ENCODE assay signal across 8 cellular contexts in genomic region chr13:21668665-21669599, GRCh38. TPM values are rescaled to one million over a fixed set of nuclear protein-coding genes. Genes with fewer than 3 reads are reported as not detected.
DNase-seq lines count a peak whose midpoint lies in the region; ATAC-seq and TF ChIP-seq lines count a peak whose summit lies in the region.

No MANE protein-coding gene starts in this region.

- intact Hi-C loops in heart right ventricle (cut with DNase I) (no loop called here), Right ventricle myocardium superior (cut with DNase I) (no loop called here), vagina (cut with DNase I) (no loop called here)

- peaks cover 68% of the 10 kb centered on the region for H3K27me3 Mint-ChIP-seq in T-helper 1 cell treated with Interleukin-12 subunit alpha and Interleukin-12 subunit beta and Interleukin-4 antibody, amounts not matched to agents 30 μg/mL and 1 μg/mL, for 36 hours (ENCODE audit: low read depth)

- TF ChIP-seq POLR2A in vagina (IDR thresholded peaks at IDR 0.05): no peak

- peak overlapping the region; percentile 25 to 30 for H3K9ac ChIP-seq in duodenal mucosa (ENCODE audit: low read depth in 1 of 2, low read length in 2 of 2)
- peak overlapping the region; percentile 37 for H3K9ac ChIP-seq in mucosa of stomach (ENCODE audit: low read length)

- peak overlapping the region; percentile 11 for H3K27ac Mint-ChIP-seq in T-helper 1 cell treated with Interleukin-12 subunit alpha and Interleukin-12 subunit beta and Interleukin-4 antibody, amounts not matched to agents 30 μg/mL and 1 μg/mL, for 36 hours

- H3K4me1 ChIP-seq in heart right ventricle: peaks cover 5 to 47% (median 33%) of the 10 kb centered on the region in 9 donors
- peaks cover 33 to 40% of the 10 kb centered on the region in 2 donors for H3K4me1 ChIP-seq in duodenal mucosa (ENCODE audit: control insufficient read depth in 1 of 2, insufficient read depth in 2 of 2, low read length in 2 of 2)
- H3K4me1 ChIP-seq in mucosa of stomach (ENCODE audit: control insufficient read depth, insufficient read depth, low read length): peaks cover 35% of the 10 kb centered on the region
- peaks cover 35% of the 10 kb centered on the region for H3K4me1 ChIP-seq in vagina

- 4 to 5% methylated on average over 49 of the region's 49 CpGs for WGBS in heart right ventricle, 2 donors

- H3K4me3 Mint-ChIP-seq in T-helper 1 cell treated with Interleukin-12 subunit alpha and Interleukin-12 subunit beta and Interleukin-4 antibody, amounts not matched to agents 30 μg/mL and 1 μg/mL, for 36 hours: peak overlapping the region; percentile 90

- H3K4me1 Mint-ChIP-seq in T-helper 1 cell treated with Interleukin-12 subunit alpha and Interleukin-12 subunit beta and Interleukin-4 antibody, amounts not matched to agents 30 μg/mL and 1 μg/mL, for 36 hours (ENCODE audit: low read depth): peaks cover 35% of the 10 kb centered on the region

- peak overlapping the region in 5 of 10 donors; percentile 62 to 71 (median 70) for H3K27ac ChIP-seq in heart right ventricle
- no peak overlapping the region for H3K27ac ChIP-seq in duodenal mucosa (ENCODE audit: low read depth, low read length)
- peak overlapping the region; percentile 81 for H3K27ac ChIP-seq in vagina

- H3K36me3 ChIP-seq in heart right ventricle (no peaks in the 10 kb centered on the region), duodenal mucosa (ENCODE audit: control insufficient read depth in 1 of 2, insufficient read depth in 2 of 2, low read length in 2 of 2) (no peaks in the 10 kb centered on the region), mucosa of stomach (ENCODE audit: control insufficient read depth, insufficient read depth, low read length) (no peaks in the 10 kb centered on the region), vagina (no peaks in the 10 kb centered on the region)

- H3K4me3 ChIP-seq in heart right ventricle: peak overlapping the region; percentile 12 to 77 (median 64)
- peak overlapping the region; percentile 84 to 89 for H3K4me3 ChIP-seq in duodenal mucosa (ENCODE audit: low read depth in 1 of 2, low read length in 2 of 2)
- H3K4me3 ChIP-seq in mucosa of stomach (ENCODE audit: low read length): peak overlapping the region; percentile 7
- peak overlapping the region; percentile 56 to 62 for H3K4me3 ChIP-seq in vagina

- no peaks in the 10 kb centered on the region for H3K9me3 Mint-ChIP-seq in T-helper 1 cell treated with Interleukin-12 subunit alpha and Interleukin-12 subunit beta and Interleukin-4 antibody, amounts not matched to agents 30 μg/mL and 1 μg/mL, for 36 hours

- ATAC-seq in heart right ventricle: peak in 3 of 8 donors; percentile 7 to 39 (median 12)
- ATAC-seq in Right ventricle myocardium superior (ENCODE audit: poor library complexity): no peak
- no peak for ATAC-seq in GM21717 (IDR thresholded peaks at IDR 0.05; ENCODE audit: unreplicated experiment)
- ATAC-seq in GM21423 (IDR thresholded peaks at IDR 0.05; ENCODE audit: unreplicated experiment): no peak

- no peaks in the 10 kb centered on the region for H3K36me3 Mint-ChIP-seq in T-helper 1 cell treated with Interleukin-12 subunit alpha and Interleukin-12 subunit beta and Interleukin-4 antibody, amounts not matched to agents 30 μg/mL and 1 μg/mL, for 36 hours (ENCODE audit: low read depth)

- H3K27me3 ChIP-seq in heart right ventricle (peaks cover 0 to 89% (median 70%) of the 10 kb centered on the region in 7 donors), duodenal mucosa (ENCODE audit: control insufficient read depth in 1 of 2, insufficient read depth in 2 of 2, low read length in 2 of 2) (peaks cover 15 to 36% of the 10 kb centered on the region in 2 donors), mucosa of stomach (ENCODE audit: control insufficient read depth, insufficient read depth, low read length) (peaks cover 56% of the 10 kb centered on the region), vagina (no peaks in the 10 kb centered on the region)

- DNase-seq in heart right ventricle: no peak
- DNase-seq in Right ventricle myocardium superior: no peak
- no peak for DNase-seq in vagina (ENCODE audit: extremely low spot score in 2 of 2)

- H3K9me3 ChIP-seq in heart right ventricle (no peaks in the 10 kb centered on the region), duodenal mucosa (ENCODE audit: control insufficient read depth in 1 of 2, low read length in 2 of 2) (no peaks in the 10 kb centered on the region), mucosa of stomach (ENCODE audit: control insufficient read depth, low read length) (no peaks in the 10 kb centered on the region), vagina (no peaks in the 10 kb centered on the region)

- no peak for TF ChIP-seq CTCF in heart right ventricle (IDR thresholded peaks at IDR 0.05)
- no peak for TF ChIP-seq CTCF in vagina (IDR thresholded peaks at IDR 0.05)

RNA-seq across cellular contexts. Expression of gene FGF9, which starts 1.9 kb away (rescaled TPM):
- 10 to 100 TPM in 3 of 10 donors, 1 to 10 TPM in 7; 4.5 to 14.0 (median 9.3) TPM for total RNA-seq in heart right ventricle
- 1 to 10 TPM in 1 of 2 donors, under 1 TPM in 1; 0.96 to 9.6 TPM for polyA plus RNA-seq in heart right ventricle
- 9.5 TPM for total RNA-seq in Right ventricle myocardium superior
- total RNA-seq in vagina: 0.25 TPM

Comparison
In these comparisons a context has a peak if more than half of its experiments do, and no peak if none do; other contexts are left out.
1. H3K4me3 ChIP-seq: peak in every context shown above with its lines; median percentile 86 in duodenal mucosa; 64 in heart right ventricle; 59 in vagina; 7 in mucosa of stomach.